8 cellular contexts compared by ENCODE assay signal in genomic region chrX:83759872-83760271, GRCh38.
DNase-seq lines count a peak whose midpoint lies in the region; ATAC-seq and TF ChIP-seq lines count a peak whose summit lies in the region.

No MANE protein-coding gene starts in this region.

- H3K27me3 Mint-ChIP-seq in T-cell = no peaks in the 10 kb centered on the region

- DNase-seq in SKM-1 (lab: John Stamatoyannopoulos, UW; ENCODE audit: unreplicated experiment) = peak; percentile 2
- no peak for DNase-seq in SKM-1 treated with dmso at 0.1 percent for 144 hours (lab: John Stamatoyannopoulos, UW; ENCODE audit: unreplicated experiment)
- peak; percentile 0 for DNase-seq in NCI-H2107 (lab: John Stamatoyannopoulos, UW)
- no peak for DNase-seq in dorsolateral prefrontal cortex
- no peak for DNase-seq in tibial artery
- DNase-seq in stimulated activated CD4-positive, alpha-beta T cell treated with anti-CD3 and anti-CD28 coated beads, Interleukin-1b, Interleukin-23, amount 100 ng/mL, for 48 hours = no peak
- no peak for DNase-seq in T-cell

- ATAC-seq in HG03159 (IDR thresholded peaks at IDR 0.05; ENCODE audit: unreplicated experiment) (no peak), T-cell (replicated peaks in 1 of 4) (no peak)

- TF ChIP-seq CTCF in dorsolateral prefrontal cortex (IDR thresholded peaks at IDR 0.05 in 54 of 56, conservative IDR thresholded peaks at IDR 0.05 in 2 of 56; ENCODE audit: low read depth in 1 of 56, partially characterized antibody in 56 of 56) = peak in 52 of 56 donors; percentile 10 to 64 (median 41)
- TF ChIP-seq CTCF in tibial artery (IDR thresholded peaks at IDR 0.05) = peak; percentile 16 to 30

- no peaks in the 10 kb centered on the region for H3K36me3 ChIP-seq in tibial artery

- no peak overlapping the region for H3K27ac ChIP-seq in dorsolateral prefrontal cortex
- no peak overlapping the region for H3K27ac ChIP-seq in tibial artery

- H3K27ac Mint-ChIP-seq in T-cell = no peak overlapping the region

- H3K4me1 ChIP-seq in tibial artery = no peaks in the 10 kb centered on the region

- H3K4me3 ChIP-seq in dorsolateral prefrontal cortex (no peak overlapping the region), tibial artery (no peak overlapping the region)

- intact Hi-C loops in dorsolateral prefrontal cortex (cut with DNase I) = no loop called here
- intact Hi-C loops in tibial artery (cut with DNase I; ENCODE audit: low total_unique reads) = no loop called here

- CTCF ChIA-PET in T-cell (lab: Charles Lee) = no interaction called here

- no peak overlapping the region for H3K4me3 Mint-ChIP-seq in T-cell

- no peaks in the 10 kb centered on the region for H3K9me3 ChIP-seq in tibial artery

- H3K36me3 Mint-ChIP-seq in T-cell = no peaks in the 10 kb centered on the region

- POLR2A ChIA-PET in T-cell (lab: Charles Lee) = interaction anchor here in 1 of 2 donors (0.7 kb wide), 1 partner anchor 288 kb away, joined by 6 read pairs; no protein-coding TSS in a partner anchor

- H3K9me3 Mint-ChIP-seq in T-cell = no peaks in the 10 kb centered on the region

- no peaks in the 10 kb centered on the region for H3K4me1 Mint-ChIP-seq in T-cell

- H3K27me3 ChIP-seq in dorsolateral prefrontal cortex = peaks cover 0 to 26% (median 0%) of the 10 kb centered on the region in 45 donors
- H3K27me3 ChIP-seq in tibial artery = no peaks in the 10 kb centered on the region

Comparison
In these comparisons a context has a peak if more than half of its experiments do, and no peak if none do; other contexts are left out.
1. DNase-seq: peak in SKM-1 (single experiment) and NCI-H2107 (single experiment); none in SKM-1 treated with dmso at 0.1 percent for 144 hours (single experiment), dorsolateral prefrontal cortex (0 of 10), tibial artery (0 of 2), stimulated activated CD4-positive, alpha-beta T cell treated with anti-CD3 and anti-CD28 coated beads, Interleukin-1b, Interleukin-23, amount 100 ng/mL, for 48 hours (single experiment) and T-cell (0 of 34).